15 cellular contexts compared by ENCODE assay signal in the genomic region with DNA sequence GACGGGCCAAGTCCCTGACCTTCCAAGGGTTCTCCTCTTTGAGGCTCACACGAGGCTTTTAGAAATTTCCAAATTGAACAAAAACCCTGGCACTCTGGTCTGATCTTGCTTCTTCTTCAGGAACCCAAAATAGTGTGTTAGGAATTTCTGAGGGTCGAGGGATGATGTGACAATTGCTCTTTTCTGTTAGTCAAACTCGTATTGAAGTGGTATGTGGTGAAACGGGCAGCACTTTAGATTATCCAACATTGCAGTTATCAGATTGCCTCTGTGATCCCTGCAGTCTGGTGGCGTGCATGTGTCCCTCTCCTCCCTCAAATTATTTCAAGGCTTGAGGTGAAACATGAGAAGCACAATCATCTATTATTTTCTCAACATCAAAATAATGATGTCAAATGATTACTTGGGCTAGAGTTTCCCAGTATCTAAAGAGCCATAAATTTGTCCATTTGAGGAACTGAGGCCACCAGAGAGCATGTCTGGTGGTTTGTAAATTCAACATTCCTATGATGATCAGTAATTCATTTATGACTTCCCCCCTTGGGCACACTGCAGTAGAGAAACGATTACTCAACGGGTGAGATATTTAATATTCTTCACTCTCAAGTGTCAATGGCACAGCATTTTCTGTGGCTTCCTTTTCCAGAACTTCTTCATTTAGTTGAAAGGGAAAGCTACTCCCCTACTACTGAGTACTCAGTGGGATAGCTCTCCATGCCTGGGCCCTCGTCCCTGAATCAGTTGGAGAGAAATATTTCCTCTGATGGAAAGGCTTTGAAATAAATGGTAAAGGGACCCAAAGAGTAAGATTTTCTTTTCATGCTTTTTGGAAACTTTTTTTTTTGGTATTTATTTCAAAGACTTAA.
"Had no signal": no experiment of that assay in that cellular context is flagged by ENCODE, and none has a peak within 500 bp of the region (broad histone marks: within the 10 kb centered on the region; RNA-seq: fewer than 3 reads in every experiment).

No MANE protein-coding gene starts in this region.

- H3K27ac ChIP-seq: gastrocnemius medialis, heart right ventricle, tibial artery had no signal

- H3K4me1 ChIP-seq: heart right ventricle, tibial artery had no signal

- H3K9me3 Mint-ChIP-seq: activated CD4-positive, alpha-beta T cell treated with anti-CD3 and anti-CD28 coated beads, Interleukin-2, amount 10 ng/mL, durations not matched to agents 7 days and 5 days had no signal

- H3K9me3 ChIP-seq: gastrocnemius medialis, heart right ventricle, tibial artery had no signal

- H3K4me3 ChIP-seq: gastrocnemius medialis, heart right ventricle, tibial artery had no signal

- H3K27ac Mint-ChIP-seq: activated CD4-positive, alpha-beta T cell treated with anti-CD3 and anti-CD28 coated beads, Interleukin-2, amount 10 ng/mL, durations not matched to agents 7 days and 5 days; natural killer cell had no signal

- H3K27me3 ChIP-seq: gastrocnemius medialis, tibial artery had no signal

- H3K4me3 Mint-ChIP-seq: activated CD4-positive, alpha-beta T cell treated with anti-CD3 and anti-CD28 coated beads, Interleukin-2, amount 10 ng/mL, durations not matched to agents 7 days and 5 days; natural killer cell had no signal

- H3K36me3 Mint-ChIP-seq: natural killer cell had no signal

- DNase-seq: activated CD4-positive, alpha-beta T cell treated with anti-CD3 and anti-CD28 coated beads, Interleukin-2, amount 10 ng/mL, durations not matched to agents 7 days and 5 days; activated CD8-positive, alpha-beta memory T cell treated with anti-CD3 and anti-CD28 coated beads, Interleukin-2, amount 50 U/mL, for 48 hours; activated effector memory CD4-positive, alpha-beta T cell treated with anti-CD3 and anti-CD28 coated beads, Interleukin-2, amount 50 U/mL, for 16 hours; activated naive CD4-positive, alpha-beta T cell treated with anti-CD3 and anti-CD28 coated beads, Interleukin-2, amount 50 U/mL, for 16 hours; activated T-cell treated with anti-CD3 and anti-CD28 coated beads, Interleukin-2, amount 50 U/mL, for 48 hours; effector CD4-positive, alpha-beta T cell; gastrocnemius medialis; heart right ventricle; mesendoderm; natural killer cell; stimulated activated CD4-positive, alpha-beta T cell treated with anti-CD3 and anti-CD28 coated beads, Interleukin-12 subunit alpha, Interleukin-12 subunit beta, amount 100 ng/mL, for 4 hours; stimulated activated CD4-positive, alpha-beta T cell treated with anti-CD3 and anti-CD28 coated beads, Interleukin-2, amount 100 ng/mL, for 24 hours; stimulated activated naive CD4-positive, alpha-beta T cell treated with Interleukin-2 at 50 U/mL for 16 hours; T1000; tibial artery had no signal

- H3K36me3 ChIP-seq: gastrocnemius medialis, heart right ventricle, tibial artery had no signal

- H3K4me1 Mint-ChIP-seq: activated CD4-positive, alpha-beta T cell treated with anti-CD3 and anti-CD28 coated beads, Interleukin-2, amount 10 ng/mL, durations not matched to agents 7 days and 5 days; natural killer cell had no signal
